8 cellular contexts compared by ENCODE assay signal in the genomic region with DNA sequence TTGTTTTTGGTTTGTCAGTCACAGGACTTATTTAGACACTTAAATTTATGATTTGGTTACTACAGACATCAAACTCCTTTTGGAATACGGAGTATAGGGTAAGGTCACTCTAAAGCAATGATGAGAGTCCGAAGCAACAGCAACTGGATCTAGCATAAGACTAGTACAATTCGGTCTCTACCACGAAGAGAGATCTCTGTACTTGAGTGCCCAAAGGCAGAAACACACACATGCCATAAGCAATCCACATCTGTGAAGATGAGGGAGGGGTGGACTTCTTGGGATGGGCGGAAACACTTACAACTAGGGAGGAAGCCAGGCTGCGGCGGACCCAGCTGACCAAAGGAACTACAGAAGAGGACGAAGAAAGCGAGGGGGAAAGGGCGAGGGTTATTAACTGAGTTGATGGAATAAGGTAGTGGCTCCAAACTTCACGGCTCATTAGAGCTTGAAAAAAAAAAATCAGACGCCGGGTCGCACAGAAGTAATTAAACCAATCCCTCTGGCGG. TPM values are rescaled to one million over a fixed set of nuclear protein-coding genes. Genes with fewer than 3 reads are reported as not detected.
DNase-seq lines count a peak whose midpoint lies in the region; ATAC-seq, FAIRE-seq and TF ChIP-seq lines count a peak whose summit lies in the region.

No MANE protein-coding gene starts in this region.

- peak overlapping the region; percentile 96 for H3K27ac Mint-ChIP-seq in Caco-2 (ENCODE audit: unreplicated experiment)

- no peak for TF ChIP-seq POLR2A in right lobe of liver (IDR thresholded peaks at IDR 0.05)
- TF ChIP-seq POLR2A in GM12892 (IDR thresholded peaks at IDR 0.05; ENCODE audit: low read depth, low read length), result no peak

- peaks cover 15% of the 10 kb centered on the region for H3F3A ChIP-seq in SK-N-SH (replicated peaks; ENCODE audit: insufficient read depth)

- H3K4me1 ChIP-seq in Caco-2 (peaks cover 6% of the 10 kb centered on the region; the same call in 1 of the 2 replicates), SK-N-SH (ENCODE audit: control insufficient read depth in 1 of 2, insufficient read depth in 2 of 2, low read depth in 1 of 2, low read length in 1 of 2) (peaks cover 5 to 13% of the 10 kb centered on the region in 2 experiments), right lobe of liver (peaks cover 0 to 5% (median 0%) of the 10 kb centered on the region in 4 donors)

- no peaks in the 10 kb centered on the region for H4K20me1 ChIP-seq in SK-N-SH (ENCODE audit: insufficient read depth)

- WGBS in SK-N-SH (ENCODE audit: low lambda C conversion rate), result 3% methylated on average over 15 of the region's 15 CpGs
- WGBS in right lobe of liver (ENCODE audit: insufficient coverage, low coverage, low lambda C conversion rate, missing lambda C conversion rate), result 3% methylated on average over 15 of the region's 15 CpGs

- H3K79me2 ChIP-seq in SK-N-SH (ENCODE audit: insufficient read depth), result peaks cover 14% of the 10 kb centered on the region; the same call in 1 of the 2 replicates

- H3K4me3 Mint-ChIP-seq in Caco-2 (ENCODE audit: unreplicated experiment), result peak overlapping the region; percentile 92

- no TSS peak for BruUV-seq in Caco-2 (replicated peaks; lab: Mats Ljungman, UMichigan)

- H3K4me1 Mint-ChIP-seq in Caco-2 (ENCODE audit: low read depth, unreplicated experiment), result peaks cover 12% of the 10 kb centered on the region

- H3K27ac ChIP-seq in SK-N-SH (ENCODE audit: low read depth in 2 of 2, low read length in 1 of 2) (peak overlapping the region; percentile 96 to 99), right lobe of liver (peak overlapping the region; percentile 97 to 100 (median 98))

- no peak for TF ChIP-seq EP300 in SK-N-SH (IDR thresholded peaks at IDR 0.05; ENCODE audit: borderline replicate concordance in 1 of 2, low read depth in 1 of 2, low read length in 1 of 2)

- no peak for TF ChIP-seq CTCF in Caco-2 (IDR thresholded peaks at IDR 0.05; ENCODE audit: insufficient read depth in 1 of 2, low read depth in 1 of 2, low read length in 1 of 2, severe bottlenecking in 1 of 2, unreplicated experiment in 1 of 2)
- no peak; the same call in 1 of the 2 replicates for TF ChIP-seq CTCF in SK-N-SH (IDR thresholded peaks at IDR 0.05)
- TF ChIP-seq CTCF in right lobe of liver (IDR thresholded peaks at IDR 0.05), result no peak

- H3K4me2 ChIP-seq in SK-N-SH, result peak overlapping the region; percentile 76

- no peaks in the 10 kb centered on the region for H3K9me3 Mint-ChIP-seq in Caco-2 (ENCODE audit: unreplicated experiment)

- H3K27me3 Mint-ChIP-seq in Caco-2 (ENCODE audit: insufficient read depth, unreplicated experiment), result no peaks in the 10 kb centered on the region

- intact Hi-C loops in Caco-2 (cut with micrococcal nuclease; ENCODE audit: unreplicated experiment) (loop anchor here (1.0 to 10.0 kb wide), 4 partner anchors 26 to 1357 kb away; no protein-coding TSS in a partner anchor), right lobe of liver (cut with DNase I) (no loop called here)

- H3K9me3 ChIP-seq in Caco-2, result no peaks in the 10 kb centered on the region
- no peaks in the 10 kb centered on the region for H3K9me3 ChIP-seq in SK-N-SH
- H3K9me3 ChIP-seq in right lobe of liver, result no peaks in the 10 kb centered on the region

- ATAC-seq in GM19452 (IDR thresholded peaks at IDR 0.05; ENCODE audit: unreplicated experiment) (peak; percentile 20), HG03565 (IDR thresholded peaks at IDR 0.05; ENCODE audit: unreplicated experiment) (peak; percentile 1), right lobe of liver (peak; percentile 47 to 55 (median 52))

- DNase-seq in Caco-2 (peak; percentile 39 to 59), SK-N-SH (peak; percentile 44), dedifferentiated amniotic fluid mesenchymal stem cell (ENCODE audit: extremely low spot score) (peak; percentile 44), right lobe of liver (peak in 2 of 3 donors; percentile 37 to 52), GM12892 (ENCODE audit: insufficient read length) (no peak)
- peak; percentile 0 for DNase-seq in stimulated activated CD8-positive, alpha-beta memory T cell treated with anti-CD3 and anti-CD28 coated beads, Interleukin-4, amount 100 ng/mL, for 24 hours (ENCODE audit: low read depth)

- H3K9me2 ChIP-seq in SK-N-SH, result no peaks in the 10 kb centered on the region

- H3K4me3 ChIP-seq in Caco-2 (ENCODE audit: low read depth, low read length), result peak overlapping the region; percentile 48
- peak overlapping the region; percentile 72 to 84 for H3K4me3 ChIP-seq in SK-N-SH (ENCODE audit: low read depth in 2 of 2, low read length in 1 of 2)
- H3K4me3 ChIP-seq in right lobe of liver, result peak overlapping the region; percentile 72 to 80 (median 72)

- TF ChIP-seq RAD21 in SK-N-SH (IDR thresholded peaks at IDR 0.05; ENCODE audit: low read length), result no peak

- CTCF ChIA-PET in Caco-2 (lab: Charles Lee) (no interaction called here), SK-N-SH (lab: Yijun Ruan, JAX) (interaction anchor here (1.6 to 2.0 kb wide), 2 partner anchors 10 to 21 kb away, joined by 3 to 7 read pairs; no protein-coding TSS in a partner anchor)

- POLR2A ChIA-PET in Caco-2 (lab: Charles Lee) (no interaction called here), SK-N-SH (lab: Yijun Ruan, JAX) (interaction anchor here (1.1 to 1.4 kb wide), 2 partner anchors 180 to 257 kb away, joined by 3 read pairs; no protein-coding TSS in a partner anchor)

- no peaks in the 10 kb centered on the region; the same call in 1 of the 2 replicates for H3K36me3 ChIP-seq in Caco-2 (ENCODE audit: control insufficient read depth, insufficient read depth, low read length)
- H3K36me3 ChIP-seq in SK-N-SH (replicated peaks in 1 of 2; ENCODE audit: control insufficient read depth in 1 of 2, insufficient read depth in 2 of 2, low read length in 1 of 2), result peaks cover 0 to 3% of the 10 kb centered on the region in 2 experiments
- no peaks in the 10 kb centered on the region for H3K36me3 ChIP-seq in right lobe of liver

- peaks cover 7% of the 10 kb centered on the region for H3K36me3 Mint-ChIP-seq in Caco-2 (ENCODE audit: insufficient read depth, unreplicated experiment)

- H3K27me3 ChIP-seq in Caco-2 (replicated peaks; ENCODE audit: control insufficient read depth, insufficient read depth, low read length), result no peaks in the 10 kb centered on the region
- H3K27me3 ChIP-seq in SK-N-SH (ENCODE audit: insufficient read depth), result no peaks in the 10 kb centered on the region
- no peaks in the 10 kb centered on the region for H3K27me3 ChIP-seq in right lobe of liver

- FAIRE-seq in GM12892 (lab: Jason Lieb, UNC), result no peak

- peak overlapping the region; percentile 94 for H2AFZ ChIP-seq in SK-N-SH (ENCODE audit: low read depth)

- peak overlapping the region; percentile 91 for H3K9ac ChIP-seq in SK-N-SH

TF ChIP-seq in SK-N-SH, 30 proteins besides CTCF, POLR2A, EP300 and RAD21 (continues in another document):
- TF ChIP-seq RFX5 (IDR thresholded peaks at IDR 0.05; ENCODE audit: low read length) (no peak), EZH2phosphoT487 (IDR thresholded peaks at IDR 0.05; ENCODE audit: borderline replicate concordance, low read depth) (no peak), POLR2AphosphoS5 (IDR thresholded peaks at IDR 0.05; ENCODE audit: low read depth, low read length) (no peak), FOXM1 (IDR thresholded peaks at IDR 0.05; ENCODE audit: low read depth) (no peak), CHD2 (IDR thresholded peaks at IDR 0.05; ENCODE audit: low read length, partially characterized antibody) (no peak), TEAD4 (IDR thresholded peaks at IDR 0.05; ENCODE audit: borderline replicate concordance, insufficient read depth) (no peak), GABPA (IDR thresholded peaks at IDR 0.05; ENCODE audit: low read depth) (peak; percentile 53; the same call in 1 of the 2 replicates), TCF12 (IDR thresholded peaks at IDR 0.05) (no peak), SIN3A (IDR thresholded peaks at IDR 0.05; ENCODE audit: borderline replicate concordance, low read depth, low read length) (peak; percentile 11; the same call in 1 of the 2 replicates)
- TF ChIP-seq, protein P1, sequence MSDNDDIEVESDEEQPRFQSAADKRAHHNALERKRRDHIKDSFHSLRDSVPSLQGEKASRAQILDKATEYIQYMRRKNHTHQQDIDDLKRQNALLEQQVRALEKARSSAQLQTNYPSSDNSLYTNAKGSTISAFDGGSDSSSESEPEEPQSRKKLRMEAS (IDR thresholded peaks at IDR 0.05; ENCODE audit: low read depth), result no peak; the same call in 1 of the 2 replicates
- TF ChIP-seq, protein P2, sequence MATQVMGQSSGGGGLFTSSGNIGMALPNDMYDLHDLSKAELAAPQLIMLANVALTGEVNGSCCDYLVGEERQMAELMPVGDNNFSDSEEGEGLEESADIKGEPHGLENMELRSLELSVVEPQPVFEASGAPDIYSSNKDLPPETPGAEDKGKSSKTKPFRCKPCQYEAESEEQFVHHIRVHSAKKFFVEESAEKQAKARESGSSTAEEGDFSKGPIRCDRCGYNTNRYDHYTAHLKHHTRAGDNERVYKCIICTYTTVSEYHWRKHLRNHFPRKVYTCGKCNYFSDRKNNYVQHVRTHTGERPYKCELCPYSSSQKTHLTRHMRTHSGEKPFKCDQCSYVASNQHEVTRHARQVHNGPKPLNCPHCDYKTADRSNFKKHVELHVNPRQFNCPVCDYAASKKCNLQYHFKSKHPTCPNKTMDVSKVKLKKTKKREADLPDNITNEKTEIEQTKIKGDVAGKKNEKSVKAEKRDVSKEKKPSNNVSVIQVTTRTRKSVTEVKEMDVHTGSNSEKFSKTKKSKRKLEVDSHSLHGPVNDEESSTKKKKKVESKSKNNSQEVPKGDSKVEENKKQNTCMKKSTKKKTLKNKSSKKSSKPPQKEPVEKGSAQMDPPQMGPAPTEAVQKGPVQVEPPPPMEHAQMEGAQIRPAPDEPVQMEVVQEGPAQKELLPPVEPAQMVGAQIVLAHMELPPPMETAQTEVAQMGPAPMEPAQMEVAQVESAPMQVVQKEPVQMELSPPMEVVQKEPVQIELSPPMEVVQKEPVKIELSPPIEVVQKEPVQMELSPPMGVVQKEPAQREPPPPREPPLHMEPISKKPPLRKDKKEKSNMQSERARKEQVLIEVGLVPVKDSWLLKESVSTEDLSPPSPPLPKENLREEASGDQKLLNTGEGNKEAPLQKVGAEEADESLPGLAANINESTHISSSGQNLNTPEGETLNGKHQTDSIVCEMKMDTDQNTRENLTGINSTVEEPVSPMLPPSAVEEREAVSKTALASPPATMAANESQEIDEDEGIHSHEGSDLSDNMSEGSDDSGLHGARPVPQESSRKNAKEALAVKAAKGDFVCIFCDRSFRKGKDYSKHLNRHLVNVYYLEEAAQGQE (IDR thresholded peaks at IDR 0.05; ENCODE audit: low read depth, low read length), result no peak

RNA-seq across cellular contexts. Expression of a gene that starts 0.6 kb away (rescaled TPM):
- total RNA-seq in Caco-2 (2022) (24.0 and 27.1 TPM in 2 replicates), right lobe of liver (10 to 100 TPM in 1 of 6 experiments, 1 to 10 TPM in 5; 5.5 to 12.8 (median 6.9) TPM)
- 15.7 and 17.1 TPM in 2 replicates for polyA plus RNA-seq in SK-N-SH (2012; rRNA removed)
- 14.9 and 15.3 TPM in 2 replicates for polyA plus RNA-seq in SK-N-SH (2012; cell fraction: cytosol; rRNA removed)
- 9.2 and 18.5 TPM in 2 replicates for polyA plus RNA-seq in SK-N-SH (2012; cell fraction: nucleus; rRNA removed)
- polyA plus RNA-seq in GM12892 (2012; ENCODE audit: missing spikeins), result 21.2 TPM

Comparison
In these comparisons a context has a peak if more than half of its experiments do, and no peak if none do; other contexts are left out.
1. ATAC-seq: peak in every context shown above with its lines; median percentile 52 in right lobe of liver; 20 in GM19452; 1 in HG03565.